In the genomic region with DNA sequence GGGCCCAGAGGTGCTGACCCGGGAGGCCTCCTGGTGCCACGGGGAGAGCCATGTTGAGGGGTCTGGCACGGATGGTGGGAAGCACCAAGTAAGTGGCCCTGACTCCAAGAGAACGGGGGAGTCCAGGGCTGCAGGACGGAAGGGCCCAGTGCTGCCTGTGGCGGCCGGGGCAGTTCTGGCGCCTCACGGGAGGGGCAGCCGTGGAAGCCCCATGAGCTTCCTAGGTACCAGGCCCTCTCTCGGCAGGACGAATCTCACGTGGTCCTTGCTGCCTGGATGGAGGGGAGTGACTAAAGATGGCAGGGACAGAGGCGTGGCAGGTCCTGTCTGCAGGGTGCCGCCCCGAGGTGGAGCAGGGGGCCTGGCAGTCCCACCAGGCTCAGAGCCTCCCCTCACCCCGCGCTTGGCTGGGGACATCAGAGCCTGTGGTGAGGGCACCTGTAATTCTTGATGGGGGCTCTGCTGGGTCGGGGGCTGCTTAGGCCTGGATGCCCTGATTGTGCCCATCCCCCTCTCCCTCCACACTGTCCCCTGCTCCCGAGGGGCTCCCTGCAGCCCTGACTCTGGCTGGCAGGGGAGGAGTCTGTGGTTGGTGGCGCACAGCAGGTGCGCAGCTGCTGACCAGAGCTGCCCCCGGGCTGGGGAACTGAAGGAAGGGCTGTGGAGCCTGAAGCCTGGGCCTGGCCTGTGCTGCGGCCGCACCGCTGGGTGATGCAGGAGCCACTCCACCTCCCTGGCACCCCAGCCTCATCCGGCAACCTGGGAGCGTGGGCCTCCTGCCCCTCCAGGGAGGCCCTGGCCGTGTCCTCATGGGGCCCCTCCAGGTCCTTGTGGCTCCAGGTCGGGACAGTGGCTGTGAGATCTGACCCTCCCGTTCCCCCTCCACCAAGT, we compare ENCODE assay signal across 16 cellular contexts. TPM values are rescaled to one million over a fixed set of nuclear protein-coding genes. Genes with fewer than 3 reads are reported as not detected.
A peak's percentile ranks its signal among the peaks of the same experiment; 100 is the strongest.
DNase-seq lines count a peak whose midpoint lies in the region; ATAC-seq, FAIRE-seq and TF ChIP-seq lines count a peak whose summit lies in the region.
"Had no signal": no experiment of that assay in that cellular context is flagged by ENCODE, and none has a peak within 500 bp of the region (broad histone marks: within the 10 kb centered on the region; RNA-seq: fewer than 3 reads in every experiment).

No MANE protein-coding gene starts in this region.

- no peaks in the 10 kb centered on the region for H3K9me3 Mint-ChIP-seq in stimulated activated effector memory CD8-positive, alpha-beta T cell treated with anti-CD3 and anti-CD28 coated beads, Interleukin-12 subunit alpha, Interleukin-12 subunit beta, amount 100 ng/mL, for 72 hours
- H3K9me3 Mint-ChIP-seq in Caco-2 (ENCODE audit: unreplicated experiment), result no peaks in the 10 kb centered on the region

- H4K20me1 ChIP-seq in hepatocyte (ENCODE audit: insufficient read depth, poor library complexity, severe bottlenecking), result no peaks in the 10 kb centered on the region

- H3K27me3 Mint-ChIP-seq in Caco-2 (ENCODE audit: insufficient read depth, unreplicated experiment), result no peaks in the 10 kb centered on the region

- H2AFZ ChIP-seq in hepatocyte, result no peak overlapping the region

- POLR2A ChIA-PET in Caco-2 (lab: Charles Lee), result no interaction called here

- H3K36me3 Mint-ChIP-seq in stimulated activated effector memory CD8-positive, alpha-beta T cell treated with anti-CD3 and anti-CD28 coated beads, Interleukin-12 subunit alpha, Interleukin-12 subunit beta, amount 100 ng/mL, for 72 hours, result no peaks in the 10 kb centered on the region
- peaks cover 7% of the 10 kb centered on the region for H3K36me3 Mint-ChIP-seq in Caco-2 (ENCODE audit: insufficient read depth, unreplicated experiment)

- TF ChIP-seq CTCF in RWPE2 (IDR thresholded peaks at IDR 0.05; ENCODE audit: poor library complexity, severe bottlenecking) (no peak), hepatocyte (IDR thresholded peaks at IDR 0.05; ENCODE audit: poor library complexity) (no peak), Caco-2 (IDR thresholded peaks at IDR 0.05; ENCODE audit: insufficient read depth in 1 of 2, low read depth in 1 of 2, low read length in 1 of 2, severe bottlenecking in 1 of 2, unreplicated experiment in 1 of 2) (no peak)

- H3K4me3 ChIP-seq in RWPE2 (ENCODE audit: severe bottlenecking) (no peak overlapping the region), hepatocyte (no peak overlapping the region), small intestine (ENCODE audit: low read depth in 1 of 2, low read length in 2 of 2) (no peak overlapping the region), Caco-2 (ENCODE audit: low read depth, low read length) (no peak overlapping the region)
- H3K4me3 ChIP-seq: SJSA1, transverse colon had no signal

- H3K36me3 ChIP-seq in RWPE2 (ENCODE audit: low read depth) (no peaks in the 10 kb centered on the region), hepatocyte (replicated peaks; ENCODE audit: insufficient read depth, low read depth) (no peaks in the 10 kb centered on the region), small intestine (ENCODE audit: control insufficient read depth in 2 of 2, insufficient read depth in 2 of 2, low read length in 2 of 2) (no peaks in the 10 kb centered on the region), Caco-2 (ENCODE audit: control insufficient read depth, insufficient read depth, low read length) (no peaks in the 10 kb centered on the region)
- H3K36me3 ChIP-seq: SJSA1, transverse colon had no signal

- no peak overlapping the region for H3K27ac Mint-ChIP-seq in stimulated activated effector memory CD8-positive, alpha-beta T cell treated with anti-CD3 and anti-CD28 coated beads, Interleukin-12 subunit alpha, Interleukin-12 subunit beta, amount 100 ng/mL, for 72 hours
- H3K27ac Mint-ChIP-seq in Caco-2 (ENCODE audit: unreplicated experiment), result no peak overlapping the region
- H3K27ac Mint-ChIP-seq: dendritic cell treated with granulocyte-macrophage colony-stimulating factor and Interleukin-4, amounts not matched to agents 40 ng/mL and 50 ng/mL, for 4 days had no signal

- H3K27ac ChIP-seq in RWPE2 (ENCODE audit: poor library complexity, severe bottlenecking), result no peak overlapping the region
- no peak overlapping the region for H3K27ac ChIP-seq in hepatocyte
- no peak overlapping the region for H3K27ac ChIP-seq in small intestine (ENCODE audit: low read depth in 1 of 2, low read length in 1 of 2)
- H3K27ac ChIP-seq: SJSA1, transverse colon had no signal

- H3K79me2 ChIP-seq in hepatocyte, result no peaks in the 10 kb centered on the region

- peaks cover 29% of the 10 kb centered on the region for H3K4me1 Mint-ChIP-seq in stimulated activated effector memory CD8-positive, alpha-beta T cell treated with anti-CD3 and anti-CD28 coated beads, Interleukin-12 subunit alpha, Interleukin-12 subunit beta, amount 100 ng/mL, for 72 hours
- H3K4me1 Mint-ChIP-seq in Caco-2 (ENCODE audit: low read depth, unreplicated experiment), result no peaks in the 10 kb centered on the region

- 90% methylated on average over 30 of the region's 31 CpGs for WGBS in hepatocyte (ENCODE audit: low lambda C conversion rate, missing lambda C conversion rate)
- 67 to 82% (median 78%) methylated on average over 29 to 31 of the region's 31 CpGs for WGBS in small intestine, 3 donors

- BruUV-seq in Caco-2 (replicated peaks; lab: Mats Ljungman, UMichigan), result no TSS peak

- ATAC-seq in Right ventricle myocardium superior (ENCODE audit: poor library complexity) (peak; percentile 9), RWPE2 (ENCODE audit: low read depth) (no peak), GM21390 (IDR thresholded peaks at IDR 0.05; ENCODE audit: unreplicated experiment) (no peak)
- ATAC-seq in stimulated activated effector memory CD8-positive, alpha-beta T cell treated with anti-CD3 and anti-CD28 coated beads, Interleukin-12 subunit alpha, Interleukin-12 subunit beta, amount 100 ng/mL, for 72 hours, result peak; percentile 17

- CTCF ChIA-PET in Caco-2 (lab: Charles Lee), result no interaction called here

- H3K4me1 ChIP-seq in RWPE2 (ENCODE audit: insufficient read depth, poor library complexity, severe bottlenecking) (no peaks in the 10 kb centered on the region), hepatocyte (ENCODE audit: insufficient read depth) (peaks cover 10% of the 10 kb centered on the region), small intestine (ENCODE audit: control insufficient read depth in 2 of 2, insufficient read depth in 1 of 2, low read depth in 1 of 2, low read length in 1 of 2) (no peaks in the 10 kb centered on the region), Caco-2 (peaks cover 29% of the 10 kb centered on the region)
- H3K4me1 ChIP-seq: transverse colon had no signal

- H3K9me2 ChIP-seq in hepatocyte (replicated peaks; ENCODE audit: insufficient read depth), result no peaks in the 10 kb centered on the region

- no peaks in the 10 kb centered on the region for H3K9me3 ChIP-seq in RWPE2 (ENCODE audit: severe bottlenecking)
- no peaks in the 10 kb centered on the region for H3K9me3 ChIP-seq in hepatocyte (ENCODE audit: low read depth)
- H3K9me3 ChIP-seq in small intestine (ENCODE audit: control insufficient read depth, low read depth), result no peaks in the 10 kb centered on the region
- no peaks in the 10 kb centered on the region for H3K9me3 ChIP-seq in Caco-2
- H3K9me3 ChIP-seq: SJSA1, transverse colon had no signal

- intact Hi-C loops in Right ventricle myocardium superior (cut with DNase I), result no loop called here
- intact Hi-C loops in cardiac septum (cut with DNase I), result no loop called here
- intact Hi-C loops in Caco-2 (cut with micrococcal nuclease; ENCODE audit: unreplicated experiment), result loop anchor here (5.0 kb wide), 1 partner anchor 636 kb away; no protein-coding TSS in a partner anchor

- no peak for FAIRE-seq in small intestine (lab: Jason Lieb, UNC)

- peak overlapping the region; percentile 36 for H3K4me2 ChIP-seq in hepatocyte

- H3K4me3 Mint-ChIP-seq in stimulated activated effector memory CD8-positive, alpha-beta T cell treated with anti-CD3 and anti-CD28 coated beads, Interleukin-12 subunit alpha, Interleukin-12 subunit beta, amount 100 ng/mL, for 72 hours, result peak overlapping the region; percentile 17
- no peak overlapping the region for H3K4me3 Mint-ChIP-seq in Caco-2 (ENCODE audit: unreplicated experiment)
- H3K4me3 Mint-ChIP-seq: dendritic cell treated with granulocyte-macrophage colony-stimulating factor and Interleukin-4, amounts not matched to agents 40 ng/mL and 50 ng/mL, for 4 days had no signal

- peaks cover 9% of the 10 kb centered on the region for H3K27me3 ChIP-seq in RWPE2 (ENCODE audit: insufficient read depth, poor library complexity, severe bottlenecking)
- H3K27me3 ChIP-seq in hepatocyte, result no peaks in the 10 kb centered on the region
- peaks cover 0 to 2% of the 10 kb centered on the region in 2 donors for H3K27me3 ChIP-seq in small intestine (ENCODE audit: control insufficient read depth in 2 of 2, insufficient read depth in 2 of 2, low read length in 2 of 2)
- H3K27me3 ChIP-seq in Caco-2 (replicated peaks; ENCODE audit: control insufficient read depth, insufficient read depth, low read length), result no peaks in the 10 kb centered on the region

- DNase-seq in Right ventricle myocardium superior (peak; percentile 34), cardiac septum (ENCODE audit: low spot score) (no peak), RWPE2 (ENCODE audit: low spot score) (peak; percentile 61), hepatocyte (ENCODE audit: low spot score) (no peak), small intestine (no peak), Caco-2 (no peak)
- peak in 1 of 2 donors; percentile 47 for DNase-seq in stimulated activated effector memory CD8-positive, alpha-beta T cell treated with anti-CD3 and anti-CD28 coated beads, Interleukin-12 subunit alpha, Interleukin-12 subunit beta, amount 100 ng/mL, for 72 hours (ENCODE audit: low spot score in 2 of 2)
- DNase-seq: activated T-cell treated with anti-CD3 and anti-CD28 coated beads, Interleukin-2, amount 50 U/mL, for 1 hour; amniotic stem cell; DMS79; mesendoderm; stimulated activated CD4-positive, alpha-beta T cell treated with anti-CD3 and anti-CD28 coated beads, Interleukin-15, amount 100 ng/mL, for 24 hours had no signal

RNA-seq across cellular contexts. Expression of gene POFUT2, which starts 31.4 kb away (rescaled TPM):
- total RNA-seq in Right ventricle myocardium superior, result 15.3 TPM
- total RNA-seq in cardiac septum, result 20.1 TPM
- 25.5 and 30.7 TPM in 2 replicates for total RNA-seq in hepatocyte
- polyA plus RNA-seq in hepatocyte, result 54.4 and 57.7 TPM in 2 replicates
- polyA plus RNA-seq in small intestine, result 10 to 100 TPM; 13.5 to 34.4 (median 20.0) TPM
- total RNA-seq in Caco-2 (2022), result 32.0 and 36.5 TPM in 2 replicates

Comparison
In these comparisons a context has a peak if more than half of its experiments do, and no peak if none do; other contexts are left out.
1. DNase-seq: peak in Right ventricle myocardium superior (single experiment) and RWPE2 (single experiment); none in cardiac septum (single experiment), hepatocyte (single experiment), small intestine (single experiment) and Caco-2 (0 of 2).
2. ATAC-seq: peak in Right ventricle myocardium superior (single experiment) and stimulated activated effector memory CD8-positive, alpha-beta T cell treated with anti-CD3 and anti-CD28 coated beads, Interleukin-12 subunit alpha, Interleukin-12 subunit beta, amount 100 ng/mL, for 72 hours (single experiment); none in RWPE2 (single experiment) and GM21390 (single experiment).